ENCODE assay signal across 23 cellular contexts in genomic region chr2:9221223-9221622, GRCh38. TPM values are rescaled to one million over a fixed set of nuclear protein-coding genes. Genes with fewer than 3 reads are reported as not detected.
"Had no signal": no experiment of that assay in that cellular context is flagged by ENCODE, and none has a peak within 500 bp of the region (broad histone marks: within the 10 kb centered on the region; RNA-seq: fewer than 3 reads in every experiment).

No MANE protein-coding gene starts in this region.

- H3K27me3 ChIP-seq: hepatocyte, neutrophil, sigmoid colon, vagina had no signal

- ATAC-seq: activated CD8-positive, alpha-beta T cell treated with anti-CD3 and anti-CD28 coated beads for 36 hours; activated naive CD4-positive, alpha-beta T cell treated with anti-CD3 and anti-CD28 coated beads, Interleukin-2, amount 50 U/mL, for 72 hours; activated T-cell treated with anti-CD3 and anti-CD28 coated beads, Interleukin-2, amount 50 U/mL, for 4 hours; effector memory CD8-positive, alpha-beta T cell; left lobe of liver; mucosa of descending colon; naive thymus-derived CD4-positive, alpha-beta T cell; stimulated activated effector memory CD8-positive, alpha-beta T cell treated with anti-CD3 and anti-CD28 coated beads, Interleukin-12 subunit alpha, Interleukin-12 subunit beta, amount 100 ng/mL, for 72 hours; WTC11 had no signal

- H3K36me3 ChIP-seq: neutrophil, prostate gland, sigmoid colon, vagina had no signal

- H3K27me3 Mint-ChIP-seq: brain had no signal

- H3K27ac ChIP-seq: hepatocyte, neutrophil, prostate gland had no signal

- H2AFZ ChIP-seq: hepatocyte had no signal

- FAIRE-seq: TTC549 had no signal

- H3K27ac Mint-ChIP-seq: activated CD8-positive, alpha-beta T cell treated with anti-CD3 and anti-CD28 coated beads for 36 hours; activated naive CD4-positive, alpha-beta T cell treated with anti-CD3 and anti-CD28 coated beads, Interleukin-2, amount 50 U/mL, for 72 hours; brain; effector memory CD8-positive, alpha-beta T cell; memory B cell; naive thymus-derived CD4-positive, alpha-beta T cell; stimulated activated effector memory CD8-positive, alpha-beta T cell treated with anti-CD3 and anti-CD28 coated beads, Interleukin-12 subunit alpha, Interleukin-12 subunit beta, amount 100 ng/mL, for 72 hours; WTC11 had no signal

- H3K4me2 ChIP-seq: hepatocyte had no signal

- H3K9me3 ChIP-seq: mucosa of descending colon, neutrophil, prostate gland, sigmoid colon, vagina had no signal

- H3K36me3 Mint-ChIP-seq: activated naive CD4-positive, alpha-beta T cell treated with anti-CD3 and anti-CD28 coated beads, Interleukin-2, amount 50 U/mL, for 72 hours; memory B cell; stimulated activated effector memory CD8-positive, alpha-beta T cell treated with anti-CD3 and anti-CD28 coated beads, Interleukin-12 subunit alpha, Interleukin-12 subunit beta, amount 100 ng/mL, for 72 hours had no signal

- H3K4me1 Mint-ChIP-seq: memory B cell; naive thymus-derived CD4-positive, alpha-beta T cell; stimulated activated effector memory CD8-positive, alpha-beta T cell treated with anti-CD3 and anti-CD28 coated beads, Interleukin-12 subunit alpha, Interleukin-12 subunit beta, amount 100 ng/mL, for 72 hours had no signal

- H3K9me3 Mint-ChIP-seq: activated CD8-positive, alpha-beta T cell treated with anti-CD3 and anti-CD28 coated beads for 36 hours; activated naive CD4-positive, alpha-beta T cell treated with anti-CD3 and anti-CD28 coated beads, Interleukin-2, amount 50 U/mL, for 72 hours; activated T-cell treated with anti-CD3 and anti-CD28 coated beads, Interleukin-2, amount 50 U/mL, for 4 hours; effector memory CD8-positive, alpha-beta T cell; memory B cell; stimulated activated effector memory CD8-positive, alpha-beta T cell treated with anti-CD3 and anti-CD28 coated beads, Interleukin-12 subunit alpha, Interleukin-12 subunit beta, amount 100 ng/mL, for 72 hours had no signal

- DNase-seq: activated CD4-positive, alpha-beta T cell treated with anti-CD3 and anti-CD28 coated beads for 4 hours; activated CD8-positive, alpha-beta T cell treated with anti-CD3 and anti-CD28 coated beads for 36 hours; activated effector memory CD4-positive, alpha-beta T cell treated with anti-CD3 and anti-CD28 coated beads, Interleukin-2, amount 50 U/mL, for 16 hours; activated T-cell treated with anti-CD3 and anti-CD28 coated beads, Interleukin-2, amount 50 U/mL, for 4 hours; amygdala; dermis blood vessel endothelial cell; effector memory CD8-positive, alpha-beta T cell; islet precursor cell; mucosa of descending colon; naive thymus-derived CD4-positive, alpha-beta T cell; sigmoid colon; stimulated activated CD4-positive, alpha-beta T cell treated with anti-CD3 and anti-CD28 coated beads, Interleukin-12 subunit alpha, Interleukin-12 subunit beta, amount 100 ng/mL, for 4 hours had no signal

- H3K4me3 ChIP-seq: hepatocyte, mucosa of descending colon, prostate gland, sigmoid colon, vagina had no signal

- H3K4me1 ChIP-seq: prostate gland had no signal

- H3K4me3 Mint-ChIP-seq: activated CD8-positive, alpha-beta T cell treated with anti-CD3 and anti-CD28 coated beads for 36 hours; activated T-cell treated with anti-CD3 and anti-CD28 coated beads, Interleukin-2, amount 50 U/mL, for 4 hours; brain; effector memory CD8-positive, alpha-beta T cell; memory B cell; naive thymus-derived CD4-positive, alpha-beta T cell; stimulated activated effector memory CD8-positive, alpha-beta T cell treated with anti-CD3 and anti-CD28 coated beads, Interleukin-12 subunit alpha, Interleukin-12 subunit beta, amount 100 ng/mL, for 72 hours; WTC11 had no signal

RNA-seq across cellular contexts. Expression of gene ASAP2, which starts 14.6 kb away (rescaled TPM):
- total RNA-seq: activated CD8-positive, alpha-beta T cell treated with anti-CD3 and anti-CD28 coated beads for 36 hours had no signal
- polyA plus RNA-seq: naive thymus-derived CD4-positive, alpha-beta T cell had no signal
